Comparison of ENCODE assay signal across 19 cellular contexts in the genomic region with DNA sequence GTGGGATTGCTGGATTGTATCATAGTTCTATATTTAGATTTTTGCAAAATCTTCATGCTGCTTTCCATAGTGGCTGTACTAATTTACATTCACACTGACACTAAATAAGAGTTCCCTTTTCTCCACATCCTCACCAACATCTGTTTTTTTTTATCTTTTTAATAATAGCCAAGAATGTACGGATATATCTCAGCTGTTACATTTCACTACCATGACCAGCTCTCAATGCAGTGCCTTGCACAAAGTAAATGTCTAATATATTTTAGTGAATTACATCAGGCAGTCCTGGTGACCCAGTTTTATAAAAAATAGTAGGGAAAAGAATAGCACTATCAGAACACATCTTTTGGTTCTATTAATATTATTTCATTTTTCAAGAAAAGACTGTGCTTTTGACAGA.
"Had no signal": no experiment of that assay in that cellular context is flagged by ENCODE, and none has a peak within 500 bp of the region (broad histone marks: within the 10 kb centered on the region; RNA-seq: fewer than 3 reads in every experiment).

No MANE protein-coding gene starts in this region.

- H3K36me3 ChIP-seq: breast epithelium had no signal

- H3K9me3 ChIP-seq: breast epithelium had no signal

- H3K4me2 ChIP-seq: PC-9 had no signal

- H3K4me1 ChIP-seq: breast epithelium had no signal

- DNase-seq: activated CD4-positive, alpha-beta T cell treated with anti-CD3 and anti-CD28 coated beads for 4 hours; activated CD8-positive, alpha-beta memory T cell treated with anti-CD3 and anti-CD28 coated beads, Interleukin-2, amount 50 U/mL, for 4 hours; activated CD8-positive, alpha-beta T cell treated with anti-CD3 and anti-CD28 coated beads for 36 hours; activated gamma-delta T cell treated with Interleukin-2 at 50 U/mL for 16 hours; activated naive CD4-positive, alpha-beta T cell treated with anti-CD3 and anti-CD28 coated beads, Interleukin-2, amount 10 ng/mL, durations not matched to agents 7 days and 5 days; activated naive CD8-positive, alpha-beta T cell treated with anti-CD3 and anti-CD28 coated beads for 36 hours; activated T-cell treated with anti-CD3 and anti-CD28 coated beads, Interleukin-2, amount 50 U/mL, for 72 hours; aorta; caudate nucleus; KG1; NCI-H1092; NCI-H1417; NCI-H2029; NCI-H2107; NCI-H345; NCI-H524; PC-9; SIG-M5 had no signal

- H3K4me3 ChIP-seq: breast epithelium, PC-9 had no signal

- H3K27me3 ChIP-seq: breast epithelium had no signal

- H3K27ac ChIP-seq: breast epithelium, PC-9 had no signal

- H2AFZ ChIP-seq: PC-9 had no signal
